ENCODE assay signal across 9 cellular contexts in the genomic region with DNA sequence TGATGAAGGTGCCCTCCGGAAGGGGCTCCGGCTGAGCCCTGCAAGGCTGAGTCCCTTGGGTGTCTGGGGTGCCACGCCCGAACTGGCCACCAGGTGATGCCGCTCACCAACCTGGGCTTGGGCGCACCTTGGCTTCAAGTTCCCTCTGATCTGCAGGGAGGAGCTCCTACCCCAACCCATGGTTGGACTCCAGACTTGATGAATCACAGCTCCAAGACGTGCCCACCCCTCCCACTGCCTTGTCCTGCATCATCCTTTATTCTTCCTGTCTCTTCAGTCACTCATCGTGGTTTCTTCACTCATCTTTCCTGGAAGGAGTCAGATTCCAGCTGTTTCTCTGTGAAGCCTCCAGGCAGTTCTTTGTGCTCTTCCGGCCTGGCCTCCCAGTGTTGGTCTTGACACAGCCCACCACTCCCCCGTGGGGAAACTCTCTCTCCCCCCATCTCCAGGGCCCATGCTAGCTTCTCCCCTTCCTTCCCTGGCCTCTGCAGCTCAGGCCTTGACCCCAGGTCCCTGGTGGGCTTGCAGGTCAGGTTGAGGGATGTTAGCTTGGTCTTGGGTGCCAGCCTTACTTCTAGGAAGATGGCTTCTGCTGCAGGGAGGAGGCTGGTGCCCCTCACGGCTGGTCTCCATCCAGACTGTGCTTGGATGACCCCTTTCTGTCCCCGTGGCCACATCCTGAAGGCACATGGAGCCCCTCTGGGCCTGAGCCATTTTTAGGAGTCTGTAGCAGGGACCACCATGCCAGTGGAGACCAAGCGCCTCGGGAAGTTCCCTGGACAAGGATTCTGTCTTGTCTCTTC. TPM values are rescaled to one million over a fixed set of nuclear protein-coding genes. Genes with fewer than 3 reads are reported as not detected.
DNase-seq lines count a peak whose midpoint lies in the region; ATAC-seq and TF ChIP-seq lines count a peak whose summit lies in the region.
"Had no signal": no experiment of that assay in that cellular context is flagged by ENCODE, and none has a peak within 500 bp of the region (broad histone marks: within the 10 kb centered on the region; RNA-seq: fewer than 3 reads in every experiment).

No MANE protein-coding gene starts in this region.

- H3K36me3 Mint-ChIP-seq in Calu3 (ENCODE audit: insufficient read depth, unreplicated experiment) = peaks cover 17% of the 10 kb centered on the region

- H3K4me1 Mint-ChIP-seq in Calu3 (ENCODE audit: low read depth, unreplicated experiment) = peaks cover 40% of the 10 kb centered on the region

- no peaks in the 10 kb centered on the region for H3K27me3 Mint-ChIP-seq in Calu3 (ENCODE audit: unreplicated experiment)
- H3K27me3 Mint-ChIP-seq: stimulated activated naive CD8-positive, alpha-beta T cell treated with anti-CD3 and anti-CD28 coated beads, Interleukin-15, Interleukin-2, amounts not matched to agents 100 ng/mL and 50 ng/mL, for 24 hours had no signal

- H3K4me1 ChIP-seq in ascending aorta = no peaks in the 10 kb centered on the region

- BruUV-seq in Calu3 (replicated peaks; lab: Mats Ljungman, UMichigan) = no TSS peak

- peak overlapping the region; percentile 18 for H3K27ac Mint-ChIP-seq in Calu3 (ENCODE audit: unreplicated experiment)
- H3K27ac Mint-ChIP-seq: stimulated activated naive CD8-positive, alpha-beta T cell treated with anti-CD3 and anti-CD28 coated beads, Interleukin-15, Interleukin-2, amounts not matched to agents 100 ng/mL and 50 ng/mL, for 24 hours had no signal

- H3K4me3 ChIP-seq in ascending aorta = no peak overlapping the region

- TF ChIP-seq CTCF in Calu3 (IDR thresholded peaks at IDR 0.05; ENCODE audit: unreplicated experiment) = peak; percentile 99
- TF ChIP-seq CTCF in ascending aorta (IDR thresholded peaks at IDR 0.05) = peak; percentile 57 to 75 (median 64)

- no peak overlapping the region for H3K27ac ChIP-seq in ascending aorta

- H3K4me3 Mint-ChIP-seq in Calu3 (ENCODE audit: low read depth, unreplicated experiment) = peak overlapping the region; percentile 11
- H3K4me3 Mint-ChIP-seq: stimulated activated naive CD8-positive, alpha-beta T cell treated with anti-CD3 and anti-CD28 coated beads, Interleukin-15, Interleukin-2, amounts not matched to agents 100 ng/mL and 50 ng/mL, for 24 hours had no signal

- DNase-seq in Calu3 (peak; percentile 96), KBM-7 (peak; percentile 28), T follicular helper cell (ENCODE audit: low read depth) (peak; percentile 60), ascending aorta (ENCODE audit: low spot score in 2 of 2) (no peak), iris pigment epithelial cell (ENCODE audit: low read depth) (peak; percentile 63), hepatic stellate cell (ENCODE audit: low spot score) (no peak)
- peak; percentile 74 for DNase-seq in stimulated activated CD4-positive, alpha-beta T cell treated with anti-CD3 and anti-CD28 coated beads, Interleukin-4, amount 100 ng/mL, for 1 hour

- peaks cover 0 to 6% of the 10 kb centered on the region in 2 donors for H3K9me3 ChIP-seq in ascending aorta

- H3K27me3 ChIP-seq in ascending aorta = no peaks in the 10 kb centered on the region

- CTCF ChIA-PET in Calu3 (lab: Charles Lee) = interaction anchor here (0.6 to 2.3 kb wide), 47 partner anchors 9 to 597 kb away, joined by 3 to 21 read pairs (median 5); partner anchors contain the start of gene PMEPA1

- no peak for ATAC-seq in HG02885 (IDR thresholded peaks at IDR 0.05; ENCODE audit: poor library complexity, unreplicated experiment)

- H3K9me3 Mint-ChIP-seq in Calu3 (ENCODE audit: low read depth, unreplicated experiment) = peaks cover 3% of the 10 kb centered on the region

- no peaks in the 10 kb centered on the region for H3K36me3 ChIP-seq in ascending aorta

- in situ Hi-C loops in KBM-7 (cut with MboI; ENCODE audit: low pct_unique_long_range_greater_than_20kb, low sequenced_read_pairs) = loop anchor here (25.0 kb wide), 1 partner anchor 565 kb away; no protein-coding TSS in a partner anchor

- intact Hi-C loops in Calu3 (cut with micrococcal nuclease; ENCODE audit: unreplicated experiment) = loop anchor here (2.0 kb wide), 2 partner anchors 464 to 586 kb away; no protein-coding TSS in a partner anchor
- intact Hi-C loops in ascending aorta (cut with DNase I) = loop anchor here (1.0 kb wide), 1 partner anchor 557 kb away; no protein-coding TSS in a partner anchor

RNA-seq across cellular contexts. Expression of gene ZBP1, which starts 2.6 kb away (rescaled TPM):
- total RNA-seq in Calu3 (2022) = 2.9 and 12.5 TPM in 2 replicates
- total RNA-seq in ascending aorta = not detected

Comparison
In these comparisons a context has a peak if more than half of its experiments do, and no peak if none do; other contexts are left out.
1. DNase-seq: peak in Calu3 (single experiment), KBM-7 (single experiment), T follicular helper cell (single experiment), iris pigment epithelial cell (single experiment) and stimulated activated CD4-positive, alpha-beta T cell treated with anti-CD3 and anti-CD28 coated beads, Interleukin-4, amount 100 ng/mL, for 1 hour (single experiment); none in ascending aorta (0 of 2) and hepatic stellate cell (single experiment).